8 cellular contexts compared by ENCODE assay signal in the genomic region with DNA sequence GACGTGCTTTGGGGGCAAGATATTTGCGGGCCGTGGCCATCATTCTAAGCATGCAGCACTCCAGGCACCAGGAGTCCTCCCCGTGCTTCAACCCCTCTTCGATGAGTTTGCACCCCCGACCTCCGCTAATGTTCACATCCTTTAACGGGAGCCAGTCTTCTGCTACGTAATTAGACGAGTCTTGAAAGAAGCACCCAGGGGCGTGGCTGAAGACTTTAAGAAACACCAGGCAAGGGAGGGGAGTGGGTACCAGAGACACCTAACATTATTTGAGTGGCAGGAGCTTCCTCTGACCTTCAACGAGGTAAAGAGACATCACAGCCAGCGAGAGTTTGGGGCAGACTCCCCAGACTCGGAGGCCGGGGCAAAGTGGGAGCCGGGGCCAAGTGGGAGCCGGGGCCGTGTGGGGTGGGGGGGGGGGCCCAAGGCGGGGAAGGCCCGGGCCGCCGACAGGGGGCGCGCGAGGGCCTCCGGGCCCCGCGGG. TPM values are rescaled to one million over a fixed set of nuclear protein-coding genes. Genes with fewer than 3 reads are reported as not detected.
A peak's percentile ranks its signal among the peaks of the same experiment; 100 is the strongest.
DNase-seq lines count a peak whose midpoint lies in the region; ATAC-seq and TF ChIP-seq lines count a peak whose summit lies in the region.

No MANE protein-coding gene starts in this region.

- no peak overlapping the region for H3K14ac ChIP-seq in mesenchymal stem cell (ENCODE audit: low read length in 2 of 2)

- H3K4me3 Mint-ChIP-seq in activated T-cell treated with anti-CD3 and anti-CD28 coated beads, Interleukin-2, amount 50 U/mL, for 24 hours, result peak overlapping the region; percentile 83

- intact Hi-C loops in transverse colon (cut with DNase I; ENCODE audit: low total_unique reads), result loop anchor here (10.0 kb wide), 1 partner anchor 161 kb away; the partner anchor contains the start of gene HYCC1

- H3K36me3 ChIP-seq in brain microvascular endothelial cell (replicated peaks) (no peaks in the 10 kb centered on the region), mesenchymal stem cell (ENCODE audit: control insufficient read depth in 1 of 2, insufficient read depth in 2 of 2, low read depth in 1 of 2, low read length in 2 of 2) (peaks cover 6 to 19% of the 10 kb centered on the region in 2 experiments), transverse colon (no peaks in the 10 kb centered on the region)

- H2AFZ ChIP-seq in mesenchymal stem cell (ENCODE audit: low read depth, low read length), result no peak overlapping the region

- H3K4me3 ChIP-seq in brain microvascular endothelial cell (ENCODE audit: low read depth, low read length) (peak overlapping the region; percentile 71), mesenchymal stem cell (ENCODE audit: insufficient read depth in 1 of 2, low read depth in 1 of 2, low read length in 2 of 2) (peak overlapping the region; percentile 21 to 65), transverse colon (peak overlapping the region in 3 of 4 donors; percentile 81 to 90 (median 85))

- WGBS in mesenchymal stem cell, result 25% methylated on average over 21 of the region's 28 CpGs
- WGBS in transverse colon (ENCODE audit: low coverage in 1 of 2), 2 donors, result 12 to 20% methylated on average over 1 to 25 of the region's 28 CpGs

- no peak for TF ChIP-seq POLR2A in transverse colon (IDR thresholded peaks at IDR 0.05)

- peaks cover 31% of the 10 kb centered on the region for H3K4me1 Mint-ChIP-seq in activated T-cell treated with anti-CD3 and anti-CD28 coated beads, Interleukin-2, amount 50 U/mL, for 24 hours (ENCODE audit: low read depth)

- H2BK12ac ChIP-seq in mesenchymal stem cell (ENCODE audit: low read length in 2 of 2), result peak overlapping the region; percentile 11 to 37

- H3K27ac Mint-ChIP-seq in activated T-cell treated with anti-CD3 and anti-CD28 coated beads, Interleukin-2, amount 50 U/mL, for 24 hours, result peak overlapping the region; percentile 95

- H3K27me3 Mint-ChIP-seq in activated T-cell treated with anti-CD3 and anti-CD28 coated beads, Interleukin-2, amount 50 U/mL, for 24 hours, result peaks cover 2% of the 10 kb centered on the region

- H3K4ac ChIP-seq in mesenchymal stem cell (ENCODE audit: low read depth in 1 of 2, low read length in 2 of 2), result peak overlapping the region in 1 of 2 experiments; percentile 67

- DNase-seq in activated T-cell treated with anti-CD3 and anti-CD28 coated beads, Interleukin-2, amount 50 U/mL, for 24 hours, result no peak
- no peak for DNase-seq in activated T-cell treated with anti-CD3 and anti-CD28 coated beads, Interleukin-2, amount 50 U/mL, for 48 hours
- DNase-seq in NOMO-1 treated with DMSO at 0.1 percent for 48 hours (lab: John Stamatoyannopoulos, UW; ENCODE audit: unreplicated experiment) (peak; percentile 49), brain microvascular endothelial cell (no peak), mesenchymal stem cell (no peak), transverse colon (peak; percentile 36), NCI-H1436 treated with DMSO at 0.1 percent for 48 hours (lab: John Stamatoyannopoulos, UW) (no peak)

- peak overlapping the region; percentile 14 for H4K91ac ChIP-seq in mesenchymal stem cell (ENCODE audit: low read length)

- H2BK120ac ChIP-seq in mesenchymal stem cell (ENCODE audit: low read depth, low read length), result no peak overlapping the region

- H3K9me3 Mint-ChIP-seq in activated T-cell treated with anti-CD3 and anti-CD28 coated beads, Interleukin-2, amount 50 U/mL, for 24 hours, result no peaks in the 10 kb centered on the region

- H3K23ac ChIP-seq in mesenchymal stem cell (ENCODE audit: low read length in 2 of 2), result no peak overlapping the region

- peak overlapping the region; percentile 99 for H3K9ac ChIP-seq in mesenchymal stem cell (ENCODE audit: low read length)

- TF ChIP-seq CTCF in brain microvascular endothelial cell (IDR thresholded peaks at IDR 0.05; ENCODE audit: low read depth, low read length, missing control alignments), result peak; percentile 33
- TF ChIP-seq CTCF in transverse colon (IDR thresholded peaks at IDR 0.05), result peak in 3 of 5 experiments; percentile 85 to 91 (median 90)

- H3K36me3 Mint-ChIP-seq in activated T-cell treated with anti-CD3 and anti-CD28 coated beads, Interleukin-2, amount 50 U/mL, for 24 hours (ENCODE audit: low read depth), result peaks cover 46% of the 10 kb centered on the region

- H3K27me3 ChIP-seq in brain microvascular endothelial cell (replicated peaks), result no peaks in the 10 kb centered on the region
- no peaks in the 10 kb centered on the region for H3K27me3 ChIP-seq in mesenchymal stem cell (ENCODE audit: control insufficient read depth in 1 of 2, insufficient read depth in 1 of 2, low read length in 2 of 2)
- no peaks in the 10 kb centered on the region for H3K27me3 ChIP-seq in transverse colon

- H3K27ac ChIP-seq in brain microvascular endothelial cell, result no peak overlapping the region
- H3K27ac ChIP-seq in mesenchymal stem cell (ENCODE audit: low read length, poor library complexity, severe bottlenecking), result no peak overlapping the region
- peak overlapping the region; percentile 92 to 95 (median 94) for H3K27ac ChIP-seq in transverse colon

- ATAC-seq in HG02610 (IDR thresholded peaks at IDR 0.05; ENCODE audit: unreplicated experiment), result peak; percentile 26

- in situ Hi-C loops in brain microvascular endothelial cell (cut with HindIII; ENCODE audit: low pct_ligation_motif_present, low sequenced_read_pairs), result loop anchor here (25.0 kb wide), 1 partner anchor 209 kb away; no protein-coding TSS in a partner anchor
- in situ Hi-C loops in transverse colon (cut with MboI; ENCODE audit: low pct_ligation_motif_present in 1 of 4, low pct_unique_long_range_greater_than_20kb in 1 of 4, low sequenced_read_pairs in 3 of 4), result loop anchor here in 1 of 4 donors (10.0 kb wide), 1 partner anchor 201 kb away; no protein-coding TSS in a partner anchor

- no peak overlapping the region for H2AK5ac ChIP-seq in mesenchymal stem cell (ENCODE audit: low read length, severe bottlenecking)

- H4K8ac ChIP-seq in mesenchymal stem cell (ENCODE audit: low read length), result peak overlapping the region; percentile 66

- no peak for TF ChIP-seq EP300 in transverse colon (IDR thresholded peaks at IDR 0.05; ENCODE audit: low read depth)

- H3K79me1 ChIP-seq in mesenchymal stem cell (replicated peaks; ENCODE audit: low read length, poor library complexity, severe bottlenecking), result no peaks in the 10 kb centered on the region

- no peaks in the 10 kb centered on the region for H3K9me3 ChIP-seq in mesenchymal stem cell (ENCODE audit: control insufficient read depth, low read length)
- no peaks in the 10 kb centered on the region for H3K9me3 ChIP-seq in transverse colon

- no peak overlapping the region for H2BK5ac ChIP-seq in mesenchymal stem cell (ENCODE audit: low read depth, low read length, poor library complexity, severe bottlenecking)

- peaks cover 5% of the 10 kb centered on the region for H3K4me1 ChIP-seq in mesenchymal stem cell (ENCODE audit: control insufficient read depth, insufficient read depth, low read depth, low read length)
- peaks cover 4 to 22% (median 11%) of the 10 kb centered on the region in 4 donors for H3K4me1 ChIP-seq in transverse colon

- H2BK15ac ChIP-seq in mesenchymal stem cell (ENCODE audit: low read depth, poor library complexity, severe bottlenecking), result no peak overlapping the region

- H3K4me2 ChIP-seq in mesenchymal stem cell (ENCODE audit: low read length, poor library complexity, severe bottlenecking), result peak overlapping the region; percentile 27

- peak overlapping the region in 1 of 2 experiments; percentile 92 for H3K18ac ChIP-seq in mesenchymal stem cell (ENCODE audit: low read depth in 1 of 2, low read length in 2 of 2)

RNA-seq across cellular contexts. Expression of gene TOMM7, which starts 31.1 kb away (rescaled TPM):
- 442 TPM for polyA plus RNA-seq in mesenchymal stem cell (2013, experiment 1 of 2)
- 440 TPM for polyA plus RNA-seq in mesenchymal stem cell (2013, experiment 2 of 2)
- 1,000 to 10,000 TPM in 1 of 4 donors, 100 to 1,000 TPM in 2, 10 to 100 TPM in 1; 14.5 to 1,156 (median 144) TPM for total RNA-seq in transverse colon

Comparison
In these comparisons a context has a peak if more than half of its experiments do, and no peak if none do; other contexts are left out.
1. DNase-seq: peak in NOMO-1 treated with DMSO at 0.1 percent for 48 hours (single experiment) and transverse colon (single experiment); none in activated T-cell treated with anti-CD3 and anti-CD28 coated beads, Interleukin-2, amount 50 U/mL, for 24 hours (single experiment), activated T-cell treated with anti-CD3 and anti-CD28 coated beads, Interleukin-2, amount 50 U/mL, for 48 hours (0 of 2), brain microvascular endothelial cell (single experiment), mesenchymal stem cell (single experiment) and NCI-H1436 treated with DMSO at 0.1 percent for 48 hours (single experiment).
2. H3K27ac ChIP-seq: peak in transverse colon (4 of 4); none in brain microvascular endothelial cell (single experiment) and mesenchymal stem cell (single experiment).
3. Peak in every context shown above with its lines, with median percentiles within 50 percentile points of each other: H3K4me3 ChIP-seq.